8 cellular contexts compared by ENCODE assay signal in genomic region chr5:39547548-39548154, GRCh38.
DNase-seq lines count a peak whose midpoint lies in the region; ATAC-seq, FAIRE-seq and TF ChIP-seq lines count a peak whose summit lies in the region.

No MANE protein-coding gene starts in this region.

- TF ChIP-seq CTCF in H9 (conservative IDR thresholded peaks at IDR 0.05) (peak; percentile 76), PC-9 (conservative IDR thresholded peaks at IDR 0.05) (peak; percentile 95), colonic mucosa (IDR thresholded peaks at IDR 0.05) (peak; percentile 58), lower lobe of right lung (IDR thresholded peaks at IDR 0.05) (peak; percentile 74)

- ATAC-seq in lower lobe of right lung: peak in 1 of 2 donors; percentile 79
- no peak for ATAC-seq in GM21515 (IDR thresholded peaks at IDR 0.05; ENCODE audit: unreplicated experiment)
- no peak for ATAC-seq in GM18868 (IDR thresholded peaks at IDR 0.05; ENCODE audit: unreplicated experiment)

- no peak overlapping the region for H2BK20ac ChIP-seq in H9 (ENCODE audit: low read depth, low read length, poor library complexity, severe bottlenecking)

- no peaks in the 10 kb centered on the region for H3K9me3 ChIP-seq in CD8-positive, alpha-beta memory T cell (ENCODE audit: low read length)
- no peaks in the 10 kb centered on the region for H3K9me3 ChIP-seq in H9 (ENCODE audit: control insufficient read depth, low read depth, low read length)
- no peaks in the 10 kb centered on the region for H3K9me3 ChIP-seq in PC-9 (ENCODE audit: insufficient read depth, low read depth)
- no peaks in the 10 kb centered on the region for H3K9me3 ChIP-seq in colonic mucosa
- no peaks in the 10 kb centered on the region for H3K9me3 ChIP-seq in lower lobe of right lung

- H2AK5ac ChIP-seq in H9 (ENCODE audit: insufficient read length, low read length): no peak overlapping the region

- no peak overlapping the region for H3K4me2 ChIP-seq in H9 (ENCODE audit: insufficient read depth, insufficient read length, low read length)
- peak overlapping the region; percentile 54 for H3K4me2 ChIP-seq in PC-9

- no peaks in the 10 kb centered on the region for H3K79me2 ChIP-seq in H9 (ENCODE audit: insufficient read depth, low read length)
- no peaks in the 10 kb centered on the region for H3K79me2 ChIP-seq in PC-9 (ENCODE audit: low read depth)

- H3K36me3 Mint-ChIP-seq in CD8-positive, alpha-beta memory T cell: no peaks in the 10 kb centered on the region
- no peaks in the 10 kb centered on the region for H3K36me3 Mint-ChIP-seq in H9 (ENCODE audit: insufficient read depth in 1 of 3, low read depth in 3 of 3)

- CTCF ChIA-PET in CD8-positive, alpha-beta memory T cell (lab: Charles Lee): interaction anchor here (1.0 to 2.6 kb wide), 7 partner anchors 16 to 1106 kb away, joined by 3 to 12 read pairs (median 4); no protein-coding TSS in a partner anchor
- CTCF ChIA-PET in PC-9 (lab: Charles Lee): interaction anchor here (0.6 to 2.8 kb wide), 21 partner anchors 22 to 1106 kb away, joined by 3 to 104 read pairs (median 4); partner anchors contain the start of genes DAB2 and FYB1

- FAIRE-seq in urothelium cell line (lab: Jason Lieb, UNC): no peak

- no peak overlapping the region for H3K4me3 ChIP-seq in CD8-positive, alpha-beta memory T cell (ENCODE audit: low read length)
- no peak overlapping the region for H3K4me3 ChIP-seq in PC-9
- no peak overlapping the region for H3K4me3 ChIP-seq in colonic mucosa
- no peak overlapping the region for H3K4me3 ChIP-seq in lower lobe of right lung

- H3K27me3 Mint-ChIP-seq in CD8-positive, alpha-beta memory T cell: peaks cover 0 to 20% of the 10 kb centered on the region in 2 donors
- H3K27me3 Mint-ChIP-seq in H9 (ENCODE audit: low read depth): no peaks in the 10 kb centered on the region

- H3K9me2 ChIP-seq in PC-9 (ENCODE audit: insufficient read depth): 0 out of 2 replicates have a peak, but pooled peaks cover 5% of the 10 kb centered on the region

- no peak overlapping the region for H3K14ac ChIP-seq in H9 (ENCODE audit: insufficient read depth, low read length)

- no peak overlapping the region for H2BK15ac ChIP-seq in H9 (ENCODE audit: low read depth, low read length)

- H3K27me3 ChIP-seq in CD8-positive, alpha-beta memory T cell (ENCODE audit: insufficient read depth, low read length, poor library complexity, severe bottlenecking): no peaks in the 10 kb centered on the region
- H3K27me3 ChIP-seq in H9 (ENCODE audit: insufficient read depth, low read length) (peaks cover 2% of the 10 kb centered on the region; the same call in 1 of the 2 replicates), PC-9 (ENCODE audit: insufficient read depth, low read depth) (no peaks in the 10 kb centered on the region), colonic mucosa (no peaks in the 10 kb centered on the region), lower lobe of right lung (ENCODE audit: low read depth) (no peaks in the 10 kb centered on the region)

- no peak overlapping the region for H3K56ac ChIP-seq in H9 (ENCODE audit: insufficient read length, low read depth, low read length)

- peak overlapping the region in 1 of 8 donors; percentile 51 for H3K27ac Mint-ChIP-seq in CD8-positive, alpha-beta memory T cell
- no peak overlapping the region for H3K27ac Mint-ChIP-seq in H9

- no peak overlapping the region for H4K8ac ChIP-seq in H9 (replicated peaks; ENCODE audit: insufficient read length, low read depth, low read length)

- no peak overlapping the region for H2BK120ac ChIP-seq in H9 (ENCODE audit: low read depth, low read length, poor library complexity, severe bottlenecking)

- no peak overlapping the region for H4K91ac ChIP-seq in H9 (ENCODE audit: insufficient read length, low read depth, low read length)

- peak in 2 of 5 donors; percentile 19 to 23 for DNase-seq in CD8-positive, alpha-beta memory T cell
- DNase-seq in H9 (no peak), PC-9 (peak; percentile 50), colonic mucosa (peak; percentile 71), lower lobe of right lung (no peak), urothelium cell line (ENCODE audit: low spot score) (peak; percentile 57)

- H3K4me1 Mint-ChIP-seq in CD8-positive, alpha-beta memory T cell: peaks cover 4 to 8% (median 4%) of the 10 kb centered on the region in 3 donors
- H3K4me1 Mint-ChIP-seq in H9: no peaks in the 10 kb centered on the region

- intact Hi-C loops in PC-9 (cut with micrococcal nuclease; ENCODE audit: unreplicated experiment): loop anchor here (1.0 to 2.0 kb wide), 6 partner anchors 123 to 553 kb away; partner anchors contain the start of genes DAB2 and FYB1
- intact Hi-C loops in colonic mucosa (cut with DNase I): loop anchor here (2.0 to 5.0 kb wide), 2 partner anchors 170 to 329 kb away; partner anchors contain the start of gene FYB1
- intact Hi-C loops in lower lobe of right lung (cut with DNase I): loop anchor here (10.0 kb wide), 1 partner anchor 173 kb away; no protein-coding TSS in a partner anchor

- no peaks in the 10 kb centered on the region for H4K20me1 ChIP-seq in H9 (ENCODE audit: control insufficient read depth, insufficient read depth, insufficient read length)
- no peaks in the 10 kb centered on the region for H4K20me1 ChIP-seq in PC-9 (ENCODE audit: insufficient read depth)

- no peak overlapping the region for H2BK5ac ChIP-seq in H9 (ENCODE audit: insufficient read length, low read length)

- POLR2A ChIA-PET in CD8-positive, alpha-beta memory T cell (lab: Charles Lee): no interaction called here
- POLR2A ChIA-PET in PC-9 (lab: Charles Lee; ENCODE audit: unreplicated experiment): interaction anchor here (0.6 to 1.6 kb wide), 6 partner anchors 123 to 1828 kb away, joined by 3 to 17 read pairs (median 3); partner anchors contain the start of gene DAB2

- no peaks in the 10 kb centered on the region for H3K4me1 ChIP-seq in CD8-positive, alpha-beta memory T cell (ENCODE audit: insufficient read depth, low read length)
- H3K4me1 ChIP-seq in H9 (ENCODE audit: insufficient read depth, low read length) (no peaks in the 10 kb centered on the region), PC-9 (replicated peaks; ENCODE audit: insufficient read depth) (peaks cover 16% of the 10 kb centered on the region), colonic mucosa (no peaks in the 10 kb centered on the region), lower lobe of right lung (peaks cover 7% of the 10 kb centered on the region)

- H3K4ac ChIP-seq in H9 (ENCODE audit: low read depth, low read length): no peak overlapping the region

- WGBS in H9 (ENCODE audit: extremely low coverage, insufficient read length, low lambda C conversion rate): no CpG with 5 or more reads among the region's 9 CpGs

- H3F3A ChIP-seq in PC-9 (ENCODE audit: insufficient read depth, low read depth): no peaks in the 10 kb centered on the region

- BruUV-seq in PC-9 (replicated peaks; lab: Mats Ljungman, UMichigan): no TSS peak

- no peak overlapping the region for H2BK12ac ChIP-seq in H9 (ENCODE audit: insufficient read length, low read depth, low read length)

- H3K23ac ChIP-seq in H9 (ENCODE audit: insufficient read length, low read depth, low read length): no peak overlapping the region

- no peaks in the 10 kb centered on the region for H3K79me1 ChIP-seq in H9 (ENCODE audit: insufficient read depth, low read depth, low read length, poor library complexity, severe bottlenecking)

- peak overlapping the region in 4 of 7 donors; percentile 30 to 44 (median 41) for H3K4me3 Mint-ChIP-seq in CD8-positive, alpha-beta memory T cell
- no peak overlapping the region; a peak in 1 of 5 replicates for H3K4me3 Mint-ChIP-seq in H9

- H3K18ac ChIP-seq in H9 (ENCODE audit: insufficient read length, low read depth, low read length): no peak overlapping the region

- H3T11ph ChIP-seq in H9 (ENCODE audit: low read length): no peak overlapping the region

- H2AFZ ChIP-seq in H9 (ENCODE audit: low read length) (no peak overlapping the region), PC-9 (peak overlapping the region; percentile 29)

- no peaks in the 10 kb centered on the region for H3K36me3 ChIP-seq in CD8-positive, alpha-beta memory T cell (ENCODE audit: insufficient read depth, low read length)
- H3K36me3 ChIP-seq in PC-9 (ENCODE audit: low read depth) (no peaks in the 10 kb centered on the region), colonic mucosa (no peaks in the 10 kb centered on the region), lower lobe of right lung (no peaks in the 10 kb centered on the region)

- H3K23me2 ChIP-seq in H9 (ENCODE audit: insufficient read length, low read depth, low read length, poor library complexity, severe bottlenecking): no peaks in the 10 kb centered on the region

- no peak overlapping the region for H4K5ac ChIP-seq in H9 (ENCODE audit: insufficient read length, low read depth, low read length)

- no peaks in the 10 kb centered on the region for H3K9me3 Mint-ChIP-seq in CD8-positive, alpha-beta memory T cell
- peaks cover 0 to 4% of the 10 kb centered on the region in 2 experiments; a peak in 1 of 5 replicates for H3K9me3 Mint-ChIP-seq in H9

- H3K27ac ChIP-seq in CD8-positive, alpha-beta memory T cell (ENCODE audit: low read depth, low read length): no peak overlapping the region
- H3K27ac ChIP-seq in H9 (ENCODE audit: insufficient read length, low read depth, low read length): no peak overlapping the region
- H3K27ac ChIP-seq in PC-9: no peak overlapping the region
- no peak overlapping the region for H3K27ac ChIP-seq in colonic mucosa
- H3K27ac ChIP-seq in lower lobe of right lung: no peak overlapping the region

- no peak overlapping the region for H3K9ac ChIP-seq in H9 (ENCODE audit: extremely low read depth, insufficient read length, low read length)
- peak overlapping the region in 1 of 2 donors; percentile 27 for H3K9ac ChIP-seq in colonic mucosa (ENCODE audit: low read depth in 2 of 2, low read length in 2 of 2)

Comparison
In these comparisons a context has a peak if more than half of its experiments do, and no peak if none do; other contexts are left out.
1. DNase-seq: peak in PC-9 (2 of 2), colonic mucosa (single experiment) and urothelium cell line (single experiment); none in H9 (single experiment) and lower lobe of right lung (single experiment).
2. H3K4me3 Mint-ChIP-seq: peak in CD8-positive, alpha-beta memory T cell (4 of 7); none in H9 (0 of 2).
3. Peak in every context shown above with its lines, with median percentiles within 50 percentile points of each other: CTCF ChIP-seq.